ENCODE assay signal across 8 cellular contexts in genomic region chr15:81002004-81002253, GRCh38. TPM values are rescaled to one million over a fixed set of nuclear protein-coding genes. Genes with fewer than 3 reads are reported as not detected.
DNase-seq lines count a peak whose midpoint lies in the region; ATAC-seq and TF ChIP-seq lines count a peak whose summit lies in the region.

No MANE protein-coding gene starts in this region.

- no peaks in the 10 kb centered on the region for H3K9me2 ChIP-seq in hepatocyte (replicated peaks; ENCODE audit: insufficient read depth)

- H3K9me3 Mint-ChIP-seq in activated T-helper 17 cell treated with anti-CD3 and anti-CD28 coated beads, Interleukin-2, amount 50 U/mL, for 72 hours, result no peaks in the 10 kb centered on the region

- DNase-seq in H7 (peak; percentile 81), hepatocyte (ENCODE audit: low spot score) (peak; percentile 55), NCI-H187 treated with DMSO at 0.1 percent for 48 hours (lab: John Stamatoyannopoulos, UW) (no peak)

- H3K27me3 ChIP-seq in H7 (ENCODE audit: control insufficient read depth, insufficient read depth, low read length) (peaks cover 10% of the 10 kb centered on the region), hepatocyte (no peaks in the 10 kb centered on the region), skeletal muscle tissue (ENCODE audit: control insufficient read depth in 3 of 3, insufficient read depth in 3 of 3, low read length in 3 of 3) (peaks cover 13 to 22% (median 20%) of the 10 kb centered on the region in 3 donors)

- WGBS in hepatocyte (ENCODE audit: low lambda C conversion rate, missing lambda C conversion rate), result 2% methylated on average over 17 of the region's 32 CpGs

- H3K9me3 ChIP-seq in hepatocyte (ENCODE audit: low read depth), result no peaks in the 10 kb centered on the region
- no peaks in the 10 kb centered on the region for H3K9me3 ChIP-seq in skeletal muscle tissue (ENCODE audit: control insufficient read depth in 3 of 3, low read length in 3 of 3)

- no peak for ATAC-seq in activated T-helper 17 cell treated with anti-CD3 and anti-CD28 coated beads, Interleukin-2, amount 50 U/mL, for 72 hours (replicated peaks)
- ATAC-seq in HG03457 (IDR thresholded peaks at IDR 0.05; ENCODE audit: unreplicated experiment) (no peak), HG03354 (IDR thresholded peaks at IDR 0.05; ENCODE audit: poor library complexity, severe bottlenecking, unreplicated experiment) (no peak), GM18498 (IDR thresholded peaks at IDR 0.05; ENCODE audit: unreplicated experiment) (no peak)

- no peaks in the 10 kb centered on the region for H3K27me3 Mint-ChIP-seq in activated T-helper 17 cell treated with anti-CD3 and anti-CD28 coated beads, Interleukin-2, amount 50 U/mL, for 72 hours

- H3K4me2 ChIP-seq in hepatocyte, result peak overlapping the region; percentile 92

- H3K4me1 ChIP-seq in hepatocyte (ENCODE audit: insufficient read depth) (no peaks in the 10 kb centered on the region), skeletal muscle tissue (ENCODE audit: control insufficient read depth in 3 of 3, insufficient read depth in 3 of 3, low read length in 3 of 3) (peaks cover 8 to 13% (median 13%) of the 10 kb centered on the region in 3 donors)

- TF ChIP-seq CTCF in hepatocyte (IDR thresholded peaks at IDR 0.05; ENCODE audit: poor library complexity), result no peak

- peak overlapping the region in 1 of 3 donors; percentile 81 for H3K9ac ChIP-seq in skeletal muscle tissue (ENCODE audit: low read depth in 1 of 3, low read length in 3 of 3)

- peak overlapping the region; percentile 26 for H2AFZ ChIP-seq in hepatocyte

- H3K79me2 ChIP-seq in hepatocyte, result peaks cover 46% of the 10 kb centered on the region

- peak overlapping the region; percentile 89 for H3K4me3 ChIP-seq in H7 (ENCODE audit: insufficient read depth, low read depth, low read length)
- H3K4me3 ChIP-seq in hepatocyte, result peak overlapping the region; percentile 85
- peak overlapping the region; percentile 43 to 70 (median 58) for H3K4me3 ChIP-seq in skeletal muscle tissue (ENCODE audit: low read length in 3 of 3)

- H3K4me3 Mint-ChIP-seq in activated T-helper 17 cell treated with anti-CD3 and anti-CD28 coated beads, Interleukin-2, amount 50 U/mL, for 72 hours, result peak overlapping the region; percentile 93

- no peaks in the 10 kb centered on the region for H3K36me3 ChIP-seq in H7 (replicated peaks; ENCODE audit: control insufficient read depth, insufficient read depth, low read length)
- no peaks in the 10 kb centered on the region for H3K36me3 ChIP-seq in hepatocyte (replicated peaks; ENCODE audit: insufficient read depth, low read depth)
- H3K36me3 ChIP-seq in skeletal muscle tissue (ENCODE audit: control insufficient read depth in 3 of 3, insufficient read depth in 3 of 3, low read length in 3 of 3), result peaks cover 0 to 2% (median 0%) of the 10 kb centered on the region in 3 donors

- peaks cover 44% of the 10 kb centered on the region for H3K36me3 Mint-ChIP-seq in activated T-helper 17 cell treated with anti-CD3 and anti-CD28 coated beads, Interleukin-2, amount 50 U/mL, for 72 hours (ENCODE audit: low read depth)

- H3K27ac ChIP-seq in hepatocyte (peak overlapping the region; percentile 99), skeletal muscle tissue (ENCODE audit: low read depth, low read length) (peak overlapping the region; percentile 91)

- no peak overlapping the region for H3K27ac Mint-ChIP-seq in activated T-helper 17 cell treated with anti-CD3 and anti-CD28 coated beads, Interleukin-2, amount 50 U/mL, for 72 hours

- H4K20me1 ChIP-seq in hepatocyte (ENCODE audit: insufficient read depth, poor library complexity, severe bottlenecking), result peaks cover 14% of the 10 kb centered on the region

- peaks cover 30% of the 10 kb centered on the region for H3K4me1 Mint-ChIP-seq in activated T-helper 17 cell treated with anti-CD3 and anti-CD28 coated beads, Interleukin-2, amount 50 U/mL, for 72 hours

RNA-seq across cellular contexts. Expression of gene TLNRD1, which starts 1.2 kb away (rescaled TPM):
- total RNA-seq in H7 (2014; rRNA removed; shearing (Covaris generic)), result 34.5 and 38.4 TPM in 2 replicates
- 10 to 100 TPM; 19.1 to 39.3 TPM for total RNA-seq in activated T-helper 17 cell treated with anti-CD3 and anti-CD28 coated beads, Interleukin-2, amount 50 U/mL, for 72 hours
- total RNA-seq in hepatocyte (13.3 and 15.6 TPM in 2 replicates), skeletal muscle tissue (5.7 TPM)
- polyA plus RNA-seq in hepatocyte, result 10.3 and 14.6 TPM in 2 replicates

RNA-seq across cellular contexts. Expression of gene MESD, which starts 12.3 kb away (rescaled TPM):
- 16.8 and 24.0 TPM in 2 replicates for total RNA-seq in H7 (2014; rRNA removed; shearing (Covaris generic))
- 10 to 100 TPM; 22.0 to 28.4 TPM for total RNA-seq in activated T-helper 17 cell treated with anti-CD3 and anti-CD28 coated beads, Interleukin-2, amount 50 U/mL, for 72 hours
- total RNA-seq in hepatocyte, result 27.1 and 27.4 TPM in 2 replicates
- 47.6 and 52.2 TPM in 2 replicates for polyA plus RNA-seq in hepatocyte
- total RNA-seq in skeletal muscle tissue, result 17.2 TPM
